12 cellular contexts compared by ENCODE assay signal in genomic region chr3:71393093-71393492, GRCh38.
DNase-seq lines count a peak whose midpoint lies in the region; ATAC-seq, FAIRE-seq and TF ChIP-seq lines count a peak whose summit lies in the region.
"Had no signal": no experiment of that assay in that cellular context is flagged by ENCODE, and none has a peak within 500 bp of the region (broad histone marks: within the 10 kb centered on the region; RNA-seq: fewer than 3 reads in every experiment).

No MANE protein-coding gene starts in this region.

- no CpG with 5 or more reads among the region's 1 CpG for WGBS in neuronal stem cell (ENCODE audit: extremely low coverage in 2 of 2, insufficient read length in 2 of 2, insufficient replicate concordance in 1 of 2), 2 donors

- H3K36me3 ChIP-seq in endothelial cell of umbilical vein (ENCODE audit: control insufficient read depth in 2 of 2, extremely low read depth in 1 of 2, insufficient read depth in 2 of 2, low read length in 2 of 2) (no peaks in the 10 kb centered on the region), neuronal stem cell (replicated peaks in 1 of 2; ENCODE audit: control insufficient read depth in 2 of 2, insufficient read depth in 2 of 2, low read length in 2 of 2) (no peaks in the 10 kb centered on the region), uterus (no peaks in the 10 kb centered on the region)

- H3K23ac ChIP-seq in neuronal stem cell (ENCODE audit: low read depth, low read length, poor library complexity), result no peak overlapping the region

- CTCF ChIA-PET in endothelial cell of umbilical vein (lab: Charles Lee), result no interaction called here

- H4K91ac ChIP-seq in neuronal stem cell (ENCODE audit: low read depth, low read length, poor library complexity), result no peak overlapping the region

- no peak overlapping the region for H3K18ac ChIP-seq in neuronal stem cell (ENCODE audit: low read length)

- H3K9me3 ChIP-seq in endothelial cell of umbilical vein (replicated peaks; ENCODE audit: control insufficient read depth, insufficient read depth, low read length) (no peaks in the 10 kb centered on the region), neuronal stem cell (replicated peaks in 1 of 2; ENCODE audit: control insufficient read depth in 2 of 2, insufficient read depth in 1 of 2, low read depth in 1 of 2, low read length in 2 of 2) (no peaks in the 10 kb centered on the region), uterus (no peaks in the 10 kb centered on the region)
- H3K9me3 ChIP-seq: body of pancreas had no signal

- no peaks in the 10 kb centered on the region for H3K79me1 ChIP-seq in neuronal stem cell (ENCODE audit: low read depth, low read length)

- no peak overlapping the region for H2BK12ac ChIP-seq in neuronal stem cell (ENCODE audit: low read length)

- H3K4me2 ChIP-seq in endothelial cell of umbilical vein (ENCODE audit: insufficient read depth, low read length) (no peak overlapping the region), neuronal stem cell (ENCODE audit: insufficient read depth, low read length, poor library complexity, severe bottlenecking) (no peak overlapping the region)
- H3K4me2 ChIP-seq: hepatocyte had no signal

- no peaks in the 10 kb centered on the region for H3K27me3 ChIP-seq in endothelial cell of umbilical vein (ENCODE audit: control insufficient read depth in 2 of 2, insufficient read depth in 2 of 2, low read length in 2 of 2)
- no peaks in the 10 kb centered on the region for H3K27me3 ChIP-seq in neuronal stem cell (ENCODE audit: control insufficient read depth in 3 of 3, insufficient read depth in 3 of 3, low read depth in 1 of 3, low read length in 3 of 3)
- no peaks in the 10 kb centered on the region for H3K27me3 ChIP-seq in uterus
- H3K27me3 ChIP-seq: body of pancreas, hepatocyte had no signal

- no peak overlapping the region for H3K14ac ChIP-seq in neuronal stem cell (ENCODE audit: low read length)

- no peak for FAIRE-seq in endothelial cell of umbilical vein (lab: Jason Lieb, UNC)
- FAIRE-seq: TTC549 had no signal

- H2AK5ac ChIP-seq in neuronal stem cell (ENCODE audit: low read depth, low read length), result no peak overlapping the region

- no peaks in the 10 kb centered on the region for H4K20me1 ChIP-seq in endothelial cell of umbilical vein (replicated peaks; ENCODE audit: control insufficient read depth, extremely low read depth, insufficient read depth, low read length)

- H3K9me1 ChIP-seq in endothelial cell of umbilical vein (replicated peaks; ENCODE audit: control insufficient read depth, extremely low read depth, insufficient read depth, low read length), result no peaks in the 10 kb centered on the region

- H3K79me2 ChIP-seq in endothelial cell of umbilical vein (ENCODE audit: control insufficient read depth, insufficient read depth, low read length), result no peaks in the 10 kb centered on the region

- H3K4ac ChIP-seq in neuronal stem cell (ENCODE audit: low read length), result no peak overlapping the region

- H3K4me3 ChIP-seq in endothelial cell of umbilical vein (replicated peaks in 1 of 3; ENCODE audit: insufficient read depth in 1 of 3, low read depth in 1 of 3, low read length in 3 of 3) (no peak overlapping the region), neuronal stem cell (ENCODE audit: low read length in 2 of 2) (no peak overlapping the region), uterus (no peak overlapping the region)
- H3K4me3 ChIP-seq: body of pancreas, hepatocyte had no signal

- TF ChIP-seq POLR2A in GM18505 (IDR thresholded peaks at IDR 0.05; ENCODE audit: borderline replicate concordance, extremely low read depth, insufficient read depth, insufficient read length) (no peak), endothelial cell of umbilical vein (IDR thresholded peaks at IDR 0.05; ENCODE audit: low read depth, low read length) (no peak), uterus (IDR thresholded peaks at IDR 0.05) (no peak)

- H3K4me1 ChIP-seq in endothelial cell of umbilical vein (ENCODE audit: control insufficient read depth, extremely low read depth, insufficient read depth, low read length) (peaks cover 53% of the 10 kb centered on the region), neuronal stem cell (ENCODE audit: control insufficient read depth in 2 of 2, insufficient read depth in 1 of 2, low read depth in 1 of 2, low read length in 2 of 2) (peaks cover 5 to 7% of the 10 kb centered on the region in 2 donors), uterus (no peaks in the 10 kb centered on the region)

- intact Hi-C loops in endothelial cell of umbilical vein (cut with micrococcal nuclease), result loop anchor here (5.0 to 10.0 kb wide), 7 partner anchors 86 to 848 kb away; no protein-coding TSS in a partner anchor
- intact Hi-C loops in uterus (cut with DNase I; ENCODE audit: low total_unique reads), result loop anchor here (10.0 kb wide), 1 partner anchor 438 kb away; no protein-coding TSS in a partner anchor

- ATAC-seq in GM18505 (IDR thresholded peaks at IDR 0.05; ENCODE audit: unreplicated experiment) (peak; percentile 39), GM21619 (IDR thresholded peaks at IDR 0.05; ENCODE audit: unreplicated experiment) (peak; percentile 51), HG03520 (IDR thresholded peaks at IDR 0.05; ENCODE audit: unreplicated experiment) (peak; percentile 49), GM19467 (IDR thresholded peaks at IDR 0.05; ENCODE audit: unreplicated experiment) (no peak), SK-N-SH treated with all-trans-retinoic acid at 6 μM for 48 hours (no peak)
- ATAC-seq: body of pancreas had no signal

- TF ChIP-seq CTCF in endothelial cell of umbilical vein (IDR thresholded peaks at IDR 0.05; ENCODE audit: extremely low read depth in 1 of 2, insufficient read depth in 1 of 2, low read depth in 1 of 2, low read length in 2 of 2) (no peak), uterus (IDR thresholded peaks at IDR 0.05) (no peak)

- peak; percentile 37 for DNase-seq in endothelial cell of umbilical vein (ENCODE audit: low read depth, low spot score)
- DNase-seq in neuronal stem cell (ENCODE audit: low spot score), result no peak
- no peak for DNase-seq in uterus
- DNase-seq: body of pancreas, DND-41 had no signal

- H3K9ac ChIP-seq in endothelial cell of umbilical vein (replicated peaks; ENCODE audit: extremely low read depth, insufficient read depth, low read length), result no peak overlapping the region
- H3K9ac ChIP-seq in neuronal stem cell (ENCODE audit: low read depth, low read length, poor library complexity), result no peak overlapping the region

- POLR2A ChIA-PET in endothelial cell of umbilical vein (lab: Charles Lee), result no interaction called here

- H4K8ac ChIP-seq in neuronal stem cell (ENCODE audit: low read depth, low read length), result no peak overlapping the region

- H2BK5ac ChIP-seq in neuronal stem cell (ENCODE audit: low read length), result no peak overlapping the region

- H2BK120ac ChIP-seq in neuronal stem cell (ENCODE audit: low read depth, low read length), result no peak overlapping the region

- H2AFZ ChIP-seq in endothelial cell of umbilical vein (ENCODE audit: low read depth, low read length) (no peak overlapping the region), neuronal stem cell (ENCODE audit: low read length) (no peak overlapping the region)
- H2AFZ ChIP-seq: hepatocyte had no signal

- BruUV-seq in endothelial cell of umbilical vein (replicated peaks; lab: Mats Ljungman, UMichigan), result no TSS peak

- dilution Hi-C loops in endothelial cell of umbilical vein (cut with MboI; ENCODE audit: extremely low pct_ligation_motif_present, low sequenced_read_pairs), result no loop called here

- no peak overlapping the region for H2BK15ac ChIP-seq in neuronal stem cell (ENCODE audit: low read length)

- H3K27ac ChIP-seq in endothelial cell of umbilical vein (ENCODE audit: insufficient read depth, low read depth, low read length) (no peak overlapping the region), neuronal stem cell (replicated peaks; ENCODE audit: low read length) (no peak overlapping the region), uterus (no peak overlapping the region)
- H3K27ac ChIP-seq: body of pancreas, hepatocyte had no signal

TF ChIP-seq in endothelial cell of umbilical vein, 7 proteins besides CTCF, POLR2A, EP300 and RAD21:
- TF ChIP-seq JUN (IDR thresholded peaks at IDR 0.05; ENCODE audit: borderline replicate concordance, insufficient read depth, insufficient read length, low read depth) (peak; percentile 80), FOS (IDR thresholded peaks at IDR 0.05; ENCODE audit: borderline replicate concordance, insufficient read depth, low read length) (peak; percentile 79), GATA2 (IDR thresholded peaks at IDR 0.05; ENCODE audit: insufficient read depth, insufficient read length, low read depth, low read length) (no peak), MAX (IDR thresholded peaks at IDR 0.05; ENCODE audit: insufficient read depth, insufficient read length) (no peak)

TF ChIP-seq in SK-N-SH treated with all-trans-retinoic acid at 6 μM for 48 hours, 23 proteins besides CTCF, POLR2A, EP300 and RAD21:
- TF ChIP-seq ZNF565 (CRISPR knock-in tag; conservative IDR thresholded peaks at IDR 0.05; ENCODE audit: low read depth) (no peak), SNAI2 (CRISPR knock-in tag; IDR thresholded peaks at IDR 0.05) (no peak), TOX (CRISPR knock-in tag; IDR thresholded peaks at IDR 0.05; ENCODE audit: borderline replicate concordance) (no peak), ESRRG (CRISPR knock-in tag; IDR thresholded peaks at IDR 0.05) (no peak), ISL1 (CRISPR knock-in tag; IDR thresholded peaks at IDR 0.05) (no peak), ZC3H10 (CRISPR knock-in tag; IDR thresholded peaks at IDR 0.05) (no peak), TCF4 (CRISPR knock-in tag; IDR thresholded peaks at IDR 0.05; ENCODE audit: borderline replicate concordance) (no peak), GLIS3 (CRISPR knock-in tag; IDR thresholded peaks at IDR 0.05) (no peak), RARB (CRISPR knock-in tag; IDR thresholded peaks at IDR 0.05) (no peak), OSR1 (CRISPR knock-in tag; IDR thresholded peaks at IDR 0.05) (no peak)
TF ChIP-seq in SK-N-SH treated with all-trans-retinoic acid at 6 μM for 48 hours: peak in this region for 0.

Comparison
In these comparisons a context has a peak if more than half of its experiments do, and no peak if none do; other contexts are left out.
1. ATAC-seq: peak in GM18505 (single experiment), GM21619 (single experiment) and HG03520 (single experiment); none in GM19467 (single experiment) and SK-N-SH treated with all-trans-retinoic acid at 6 μM for 48 hours (single experiment).